Comparison of ENCODE assay signal across 1 cellular context in genomic region chr10:80506836-80507483, GRCh38.
TF ChIP-seq lines count a peak whose summit lies in the region.

No MANE protein-coding gene starts in this region.

TF ChIP-seq in IMR-90, 13 proteins besides CTCF, POLR2A, EP300 and RAD21:
- TF ChIP-seq MAZ (IDR thresholded peaks at IDR 0.05; ENCODE audit: borderline replicate concordance, low read depth, low read length) (no peak), CHD1 (IDR thresholded peaks at IDR 0.05; ENCODE audit: low read depth, low read length) (no peak), CEBPB (IDR thresholded peaks at IDR 0.05; ENCODE audit: low read depth, low read length) (no peak), NFE2L2 (IDR thresholded peaks at IDR 0.05; ENCODE audit: low read depth, low read length) (no peak), RFX5 (IDR thresholded peaks at IDR 0.05; ENCODE audit: low read depth, low read length) (no peak), USF2 (IDR thresholded peaks at IDR 0.05; ENCODE audit: low read depth, low read length) (no peak), RCOR1 (IDR thresholded peaks at IDR 0.05; ENCODE audit: insufficient replicate concordance, low read length) (no peak), FOS (IDR thresholded peaks at IDR 0.05; ENCODE audit: low read depth, low read length) (no peak), SMC3 (IDR thresholded peaks at IDR 0.05; ENCODE audit: low read depth, low read length) (no peak), BHLHE40 (IDR thresholded peaks at IDR 0.05; ENCODE audit: low read depth, low read length) (no peak), MAFK (IDR thresholded peaks at IDR 0.05; ENCODE audit: low read depth, low read length) (no peak), MXI1 (IDR thresholded peaks at IDR 0.05; ENCODE audit: borderline replicate concordance, low read depth, low read length) (no peak), ELK1 (IDR thresholded peaks at IDR 0.05; ENCODE audit: borderline replicate concordance, low read depth, low read length) (no peak)
